9 cellular contexts compared by ENCODE assay signal in genomic region chr2:176814740-176815367, GRCh38.
DNase-seq lines count a peak whose midpoint lies in the region; TF ChIP-seq lines count a peak whose summit lies in the region.
"Had no signal": no experiment of that assay in that cellular context is flagged by ENCODE, and none has a peak within 500 bp of the region (broad histone marks: within the 10 kb centered on the region; RNA-seq: fewer than 3 reads in every experiment).

No MANE protein-coding gene starts in this region.

- H3K27me3 Mint-ChIP-seq in activated CD4-positive, alpha-beta memory T cell treated with anti-CD3 and anti-CD28 coated beads for 36 hours = no peaks in the 10 kb centered on the region

- H3K4me3 ChIP-seq in SK-N-MC = 0 out of 2 replicates have a peak overlapping the region, but pooled peaks have one; percentile 8

- TF ChIP-seq CTCF in GM10266 (IDR thresholded peaks at IDR 0.05; ENCODE audit: control insufficient read depth, insufficient read depth, low read depth, missing control alignments) = peak; percentile 40

- H3K9me3 Mint-ChIP-seq in activated CD4-positive, alpha-beta memory T cell treated with anti-CD3 and anti-CD28 coated beads for 36 hours = no peaks in the 10 kb centered on the region

- CTCF ChIA-PET in activated CD4-positive, alpha-beta memory T cell treated with anti-CD3 and anti-CD28 coated beads for 36 hours (lab: Charles Lee) = interaction anchor here (0.8 to 3.3 kb wide), 14 partner anchors 9 to 359 kb away, joined by 3 to 31 read pairs (median 4); no protein-coding TSS in a partner anchor

- POLR2A ChIA-PET in activated CD4-positive, alpha-beta memory T cell treated with anti-CD3 and anti-CD28 coated beads for 36 hours (lab: Charles Lee) = no interaction called here

- intact Hi-C loops in posterior cingulate gyrus (cut with DNase I) = loop anchor here (5.0 kb wide), 2 partner anchors 673 to 688 kb away; partner anchors contain the start of gene HOXD8
- intact Hi-C loops in activated CD4-positive, alpha-beta memory T cell treated with anti-CD3 and anti-CD28 coated beads for 36 hours (cut with micrococcal nuclease) = loop anchor here (1.0 to 5.0 kb wide), 3 partner anchors 163 to 688 kb away; no protein-coding TSS in a partner anchor

- peak overlapping the region; percentile 21 for H3K9ac ChIP-seq in SK-N-MC (ENCODE audit: insufficient read length)

- no peaks in the 10 kb centered on the region for H3K4me1 Mint-ChIP-seq in activated CD4-positive, alpha-beta memory T cell treated with anti-CD3 and anti-CD28 coated beads for 36 hours (ENCODE audit: low read depth)

- H3K27ac ChIP-seq in SK-N-MC = peak overlapping the region; percentile 83

- no peak overlapping the region for H3K27ac Mint-ChIP-seq in activated CD4-positive, alpha-beta memory T cell treated with anti-CD3 and anti-CD28 coated beads for 36 hours

- in situ Hi-C loops in KBM-7 (cut with MboI; ENCODE audit: low pct_unique_long_range_greater_than_20kb, low sequenced_read_pairs) = no loop called here

- no peaks in the 10 kb centered on the region for H3K36me3 ChIP-seq in SK-N-MC (ENCODE audit: insufficient read depth, low read length)

- H3K9me3 ChIP-seq in SK-N-MC (ENCODE audit: low read depth, low read length) = no peaks in the 10 kb centered on the region

- no peak overlapping the region for H3K4me3 Mint-ChIP-seq in activated CD4-positive, alpha-beta memory T cell treated with anti-CD3 and anti-CD28 coated beads for 36 hours

- H3K36me3 Mint-ChIP-seq in activated CD4-positive, alpha-beta memory T cell treated with anti-CD3 and anti-CD28 coated beads for 36 hours = no peaks in the 10 kb centered on the region

- peak; percentile 17 for DNase-seq in AG08396 (ENCODE audit: low spot score)
- DNase-seq in GM10266 (ENCODE audit: extremely low spot score) = peak; percentile 43
- DNase-seq in KBM-7 = peak; percentile 21
- peak; percentile 26 for DNase-seq in SK-N-MC (ENCODE audit: low read depth, low spot score)
- peak; percentile 36 for DNase-seq in fibroblast of peridontal ligament (ENCODE audit: extremely low read depth)
- DNase-seq in superior temporal gyrus (ENCODE audit: extremely low spot score) = peak; percentile 60
- DNase-seq in posterior cingulate gyrus = no peak
- DNase-seq in activated CD4-positive, alpha-beta memory T cell treated with anti-CD3 and anti-CD28 coated beads for 36 hours = no peak
- DNase-seq: left cardiac atrium had no signal

Comparison
In these comparisons a context has a peak if more than half of its experiments do, and no peak if none do; other contexts are left out.
1. DNase-seq: peak in AG08396 (single experiment), GM10266 (single experiment), KBM-7 (single experiment), SK-N-MC (single experiment), fibroblast of peridontal ligament (single experiment) and superior temporal gyrus (single experiment); none in posterior cingulate gyrus (0 of 10) and activated CD4-positive, alpha-beta memory T cell treated with anti-CD3 and anti-CD28 coated beads for 36 hours (single experiment).